Comparison of ENCODE assay signal across 7 cellular contexts in the genomic region with DNA sequence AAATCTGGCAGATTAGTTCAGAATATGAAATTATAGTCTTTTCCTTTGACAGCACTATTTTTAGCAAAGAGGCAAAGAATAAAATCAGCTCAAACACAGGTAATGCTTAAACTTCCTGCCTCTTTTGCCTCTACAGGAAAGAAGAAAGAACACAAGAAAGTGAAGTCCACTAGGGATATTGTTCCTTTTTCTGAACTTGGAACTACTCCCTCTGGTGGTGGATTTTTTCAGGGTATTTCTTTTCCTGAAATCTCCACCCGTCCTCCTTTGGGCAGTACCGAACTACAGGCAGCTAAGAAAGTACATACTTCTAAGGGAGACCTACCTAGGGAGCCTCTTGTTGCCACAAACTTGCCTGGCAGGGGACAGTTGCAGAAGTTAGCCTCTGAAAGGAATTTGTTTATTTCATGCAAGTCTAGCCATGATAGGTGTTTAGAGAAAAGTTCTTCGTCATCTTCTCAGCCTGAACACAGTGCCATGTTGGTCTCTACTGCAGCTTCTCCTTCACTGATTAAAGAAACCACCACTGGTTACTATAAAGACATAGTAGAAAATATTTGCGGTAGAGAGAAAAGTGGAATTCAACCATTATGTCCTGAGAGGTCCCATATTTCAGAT. TPM values are rescaled to one million over a fixed set of nuclear protein-coding genes. Genes with fewer than 3 reads are reported as not detected.
A peak's percentile ranks its signal among the peaks of the same experiment; 100 is the strongest.
DNase-seq lines count a peak whose midpoint lies in the region; ATAC-seq and TF ChIP-seq lines count a peak whose summit lies in the region.

No MANE protein-coding gene starts in this region.

- peak; percentile 67 for TF ChIP-seq CTCF in DND-41 (IDR thresholded peaks at IDR 0.05; ENCODE audit: borderline replicate concordance, extremely low read depth, low read length, poor library complexity, severe bottlenecking)
- TF ChIP-seq CTCF in neutrophil (IDR thresholded peaks at IDR 0.05) = peak; percentile 50

- in situ Hi-C loops in HAP-1 (cut with MboI; ENCODE audit: low sequenced_read_pairs) = no loop called here

- H3K36me3 ChIP-seq in DND-41 (ENCODE audit: insufficient read depth, low read length) (peaks cover 100% of the 10 kb centered on the region), HAP-1 (replicated peaks) (peaks cover 87% of the 10 kb centered on the region), neutrophil (peaks cover 17% of the 10 kb centered on the region)

- H3K27me3 ChIP-seq in DND-41 (ENCODE audit: insufficient read depth, low read length, poor library complexity) (no peaks in the 10 kb centered on the region), HAP-1 (ENCODE audit: low read depth) (no peaks in the 10 kb centered on the region), neutrophil (no peaks in the 10 kb centered on the region)

- no peak overlapping the region for H3K9ac ChIP-seq in DND-41 (ENCODE audit: low read depth, low read length)

- H3K4me3 ChIP-seq in DND-41 (ENCODE audit: low read depth in 1 of 2, low read length in 2 of 2) (no peak overlapping the region), HAP-1 (no peak overlapping the region), neutrophil (ENCODE audit: low read depth in 1 of 2, low read length in 1 of 2) (no peak overlapping the region)

- H3K4me1 ChIP-seq in DND-41 (ENCODE audit: insufficient read depth, low read length) = no peaks in the 10 kb centered on the region
- H3K4me1 ChIP-seq in HAP-1 = no peaks in the 10 kb centered on the region
- H3K4me1 ChIP-seq in neutrophil (ENCODE audit: control insufficient read depth in 1 of 2, insufficient read depth in 1 of 2, low read depth in 1 of 2, low read length in 1 of 2) = peaks cover 0 to 6% of the 10 kb centered on the region in 2 experiments

- no peak overlapping the region for H2AFZ ChIP-seq in DND-41 (ENCODE audit: low read depth, low read length)

- H3K27ac ChIP-seq in DND-41 (ENCODE audit: low read length) = no peak overlapping the region
- H3K27ac ChIP-seq in neutrophil = no peak overlapping the region

- no peak overlapping the region for H3K4me2 ChIP-seq in DND-41 (ENCODE audit: insufficient read depth, low read length)

- peaks cover 74% of the 10 kb centered on the region for H4K20me1 ChIP-seq in DND-41 (ENCODE audit: insufficient read depth, low read length)

- DNase-seq in DND-41 = no peak
- DNase-seq in HAP-1 (ENCODE audit: low spot score in 2 of 2) = peak; percentile 38 to 63
- DNase-seq in OCI-M1 (lab: John Stamatoyannopoulos, UW) = peak; percentile 88
- peak; percentile 67 for DNase-seq in dermis blood vessel endothelial cell
- no peak for DNase-seq in effector CD8-positive, alpha-beta T cell (lab: John Stamatoyannopoulos, UW)
- DNase-seq in globus pallidus (ENCODE audit: low spot score) = no peak

- peak; percentile 55 for ATAC-seq in DND-41 (ENCODE audit: insufficient read depth, low read depth)

- H3K9me3 ChIP-seq in DND-41 (ENCODE audit: insufficient read depth, low read length, severe bottlenecking) (no peaks in the 10 kb centered on the region), HAP-1 (no peaks in the 10 kb centered on the region), neutrophil (no peaks in the 10 kb centered on the region)

- H3K79me2 ChIP-seq in DND-41 (ENCODE audit: insufficient read depth, low read length) = peaks cover 100% of the 10 kb centered on the region

RNA-seq across cellular contexts. Expression of a gene that starts 17.4 kb away (rescaled TPM):
- 143 and 205 TPM in 2 replicates for total RNA-seq in dermis blood vessel endothelial cell

Comparison
In these comparisons a context has a peak if more than half of its experiments do, and no peak if none do; other contexts are left out.
1. DNase-seq: peak in HAP-1 (2 of 2), OCI-M1 (single experiment) and dermis blood vessel endothelial cell (single experiment); none in DND-41 (single experiment), effector CD8-positive, alpha-beta T cell (single experiment) and globus pallidus (single experiment).